In genomic region chr22:22548910-22549309, GRCh38 we compare ENCODE assay signal across 8 cellular contexts.
"Had no signal": no experiment of that assay in that cellular context is flagged by ENCODE, and none has a peak within 500 bp of the region (broad histone marks: within the 10 kb centered on the region; RNA-seq: fewer than 3 reads in every experiment).

No MANE protein-coding gene starts in this region.

- DNase-seq: GDM1, GF-D8 had no signal

- H3K4me3 ChIP-seq: GM12878 had no signal

- ATAC-seq: GM12878 had no signal

- FAIRE-seq: G401.6, GM12878, GM12891, GM12892, GM18507, GM19239 had no signal
